21 cellular contexts compared by ENCODE assay signal in the genomic region with DNA sequence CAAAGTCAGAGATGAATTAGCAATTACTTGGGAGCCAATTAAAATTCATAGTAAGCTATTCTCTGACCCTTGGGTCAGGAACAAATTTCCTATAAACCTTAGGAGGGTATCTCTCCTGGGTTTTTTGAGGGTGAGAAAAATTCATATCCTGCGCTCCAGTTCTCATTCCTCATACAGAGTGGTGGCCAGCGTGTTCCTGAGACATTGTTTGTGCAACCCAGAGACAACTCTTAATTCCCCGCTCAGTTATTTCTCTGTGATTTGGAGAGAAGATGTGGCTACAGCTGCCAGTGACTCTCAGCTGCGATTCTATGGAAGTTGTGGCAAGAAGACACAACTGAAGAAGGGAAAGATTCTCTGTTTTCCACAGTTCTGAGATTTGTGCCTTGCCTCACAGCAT.
"Had no signal": no experiment of that assay in that cellular context is flagged by ENCODE, and none has a peak within 500 bp of the region (broad histone marks: within the 10 kb centered on the region; RNA-seq: fewer than 3 reads in every experiment).

No MANE protein-coding gene starts in this region.

- H3K4me3 ChIP-seq: MG63, Peyer's patch had no signal

- DNase-seq: activated CD4-positive, alpha-beta T cell treated with anti-CD3 and anti-CD28 coated beads for 48 hours; activated CD4-positive, alpha-beta T cell treated with anti-CD3 and anti-CD28 coated beads, Interleukin-2, amount 50 U/mL, for 4 hours; activated CD4-positive, CD25-positive, alpha-beta regulatory T cell treated with anti-CD3 and anti-CD28 coated beads, Interleukin-2, amount 50 U/mL, for 72 hours; activated CD8-positive, alpha-beta T cell treated with anti-CD3 and anti-CD28 coated beads, Interleukin-2, amount 10 ng/mL, durations not matched to agents 7 days and 5 days; activated gamma-delta T cell; activated naive CD4-positive, alpha-beta T cell treated with anti-CD3 and anti-CD28 coated beads for 36 hours; activated T-cell treated with anti-CD3 and anti-CD28 coated beads, Interleukin-2, amount 50 U/mL, for 4 hours; MG63; NCI-H1105; NCI-H1436; NCI-H1694 treated with DMSO at 0.1 percent for 48 hours; NCI-H2029 treated with DMSO at 0.1 percent for 48 hours; NCI-H510A treated with DMSO at 0.1 percent for 48 hours; NCI-H69; NK-92 treated with Interleukin-12 subunit alpha and Interleukin-12 subunit beta, amount 100 ng/mL, for 24 hours; Peyer's patch; SHP77 treated with DMSO at 0.1 percent for 48 hours had no signal

- H3K9me3 Mint-ChIP-seq: activated naive CD4-positive, alpha-beta T cell treated with anti-CD3 and anti-CD28 coated beads for 36 hours; activated T-cell treated with anti-CD3 and anti-CD28 coated beads, Interleukin-2, amount 50 U/mL, for 4 hours; T-helper 1 cell treated with Interleukin-12 subunit alpha and Interleukin-12 subunit beta and Interleukin-4 antibody, amounts not matched to agents 30 μg/mL and 1 μg/mL, for 36 hours; WTC11 had no signal

- H3K4me3 Mint-ChIP-seq: activated CD8-positive, alpha-beta T cell treated with anti-CD3 and anti-CD28 coated beads, Interleukin-2, amount 10 ng/mL, durations not matched to agents 7 days and 5 days; activated naive CD4-positive, alpha-beta T cell treated with anti-CD3 and anti-CD28 coated beads for 36 hours; activated naive CD8-positive, alpha-beta T cell; activated T-cell treated with anti-CD3 and anti-CD28 coated beads, Interleukin-2, amount 50 U/mL, for 4 hours; T-helper 1 cell treated with Interleukin-12 subunit alpha and Interleukin-12 subunit beta and Interleukin-4 antibody, amounts not matched to agents 30 μg/mL and 1 μg/mL, for 36 hours; WTC11 had no signal

- H3K27me3 ChIP-seq: MG63, Peyer's patch had no signal

- H3K36me3 ChIP-seq: MG63, Peyer's patch had no signal

- H3K27ac ChIP-seq: Peyer's patch, RWPE1 had no signal

- H3K9me3 ChIP-seq: MG63, Peyer's patch had no signal

- H3K4me1 ChIP-seq: Peyer's patch had no signal

- H3K27me3 Mint-ChIP-seq: activated naive CD8-positive, alpha-beta T cell had no signal

- H3K27ac Mint-ChIP-seq: activated CD8-positive, alpha-beta T cell treated with anti-CD3 and anti-CD28 coated beads, Interleukin-2, amount 10 ng/mL, durations not matched to agents 7 days and 5 days; activated naive CD4-positive, alpha-beta T cell treated with anti-CD3 and anti-CD28 coated beads for 36 hours; activated naive CD8-positive, alpha-beta T cell; T-helper 1 cell treated with Interleukin-12 subunit alpha and Interleukin-12 subunit beta and Interleukin-4 antibody, amounts not matched to agents 30 μg/mL and 1 μg/mL, for 36 hours; WTC11 had no signal

- H3K36me3 Mint-ChIP-seq: activated naive CD8-positive, alpha-beta T cell; WTC11 had no signal
